12 cellular contexts compared by ENCODE assay signal in the genomic region with DNA sequence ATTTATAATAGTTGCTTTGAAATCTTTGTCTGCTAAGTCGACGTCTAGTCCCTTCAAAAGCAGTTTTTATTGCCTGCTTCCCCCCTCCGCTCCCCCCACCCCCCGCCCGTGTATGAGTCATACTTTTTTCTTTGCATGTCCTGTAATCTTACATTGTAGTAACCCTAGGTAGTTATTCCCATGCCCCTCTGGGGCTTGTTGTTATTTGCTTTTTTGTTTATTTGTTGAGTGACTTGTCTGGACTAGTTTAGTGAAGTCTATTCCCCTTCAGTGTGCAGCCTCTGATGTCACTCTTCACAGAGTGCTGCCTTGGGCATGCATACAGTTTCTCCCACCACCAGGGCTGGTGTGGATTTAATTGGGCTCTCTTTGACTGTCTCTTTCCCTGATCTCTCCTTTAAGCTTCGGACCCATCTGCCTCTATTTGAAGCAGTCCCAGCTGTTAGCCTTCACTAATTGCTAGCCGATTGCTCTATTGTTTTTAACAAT.
DNase-seq lines count a peak whose midpoint lies in the region; ATAC-seq, FAIRE-seq and TF ChIP-seq lines count a peak whose summit lies in the region.
"Had no signal": no experiment of that assay in that cellular context is flagged by ENCODE, and none has a peak within 500 bp of the region (broad histone marks: within the 10 kb centered on the region; RNA-seq: fewer than 3 reads in every experiment).

No MANE protein-coding gene starts in this region.

- FAIRE-seq in bronchial epithelial cell (lab: Jason Lieb, UNC) = no peak

- H3K9me3 ChIP-seq in HCT116 (ENCODE audit: control insufficient read depth in 1 of 2, insufficient read depth in 1 of 2, low read depth in 1 of 2, low read length in 2 of 2) = no peaks in the 10 kb centered on the region
- H3K9me3 ChIP-seq: body of pancreas, mucosa of descending colon had no signal

- peaks cover 8% of the 10 kb centered on the region for H3K9me3 Mint-ChIP-seq in nephron
- no peaks in the 10 kb centered on the region for H3K9me3 Mint-ChIP-seq in activated CD4-positive, alpha-beta T cell treated with anti-CD3 and anti-CD28 coated beads, Interleukin-2, amount 10 ng/mL, durations not matched to agents 24 days and 14 days
- H3K9me3 Mint-ChIP-seq: activated T-helper 17 cell treated with anti-CD3 and anti-CD28 coated beads, Interleukin-2, amount 50 U/mL, for 72 hours had no signal

- no peaks in the 10 kb centered on the region for H3K27me3 ChIP-seq in HCT116 (ENCODE audit: insufficient read depth, low read length)
- H3K27me3 ChIP-seq in bronchial epithelial cell (ENCODE audit: control insufficient read depth, insufficient read depth, low read length) = no peaks in the 10 kb centered on the region
- H3K27me3 ChIP-seq: body of pancreas had no signal

- H3K79me2 ChIP-seq in HCT116 (ENCODE audit: insufficient read depth, low read length) = no peaks in the 10 kb centered on the region

- no peaks in the 10 kb centered on the region for H4K20me1 ChIP-seq in HCT116 (ENCODE audit: insufficient read depth)

- RAD21 ChIA-PET in HCT116 (lab: Charles Lee; ENCODE audit: low non-redundant PET in 1 of 2, low total read pairs in 2 of 2, uncharacterized antibody in 2 of 2, unreplicated experiment in 2 of 2) = no interaction called here

- no peak overlapping the region for H2AFZ ChIP-seq in HCT116 (ENCODE audit: low read depth, low read length, poor library complexity, severe bottlenecking)

- POLR2A ChIA-PET in HCT116 (lab: Charles Lee) = no interaction called here

- no peak for TF ChIP-seq CTCF in HCT116 (IDR thresholded peaks at IDR 0.05 in 2 of 3, conservative IDR thresholded peaks at IDR 0.05 in 1 of 3; ENCODE audit: borderline replicate concordance in 1 of 3, insufficient read depth in 1 of 3, low read depth in 2 of 3, low read length in 2 of 3)
- no peak for TF ChIP-seq CTCF in bronchial epithelial cell (IDR thresholded peaks at IDR 0.05; ENCODE audit: insufficient read depth, low read length, severe bottlenecking)
- no peak for TF ChIP-seq CTCF in nephron (IDR thresholded peaks at IDR 0.05; ENCODE audit: unreplicated experiment in 3 of 3)

- DNase-seq in HCT116 (ENCODE audit: low read depth, low spot score) = no peak
- peak; percentile 38 for DNase-seq in NCI-H2227 (lab: John Stamatoyannopoulos, UW; ENCODE audit: unreplicated experiment)
- DNase-seq in bronchial epithelial cell (ENCODE audit: low read depth) = peak; percentile 30
- no peak for DNase-seq in activated CD4-positive, CD25-positive, alpha-beta regulatory T cell (lab: John Stamatoyannopoulos, UW)
- DNase-seq in activated CD4-positive, alpha-beta T cell treated with anti-CD3 and anti-CD28 coated beads, Interleukin-2, amount 10 ng/mL, durations not matched to agents 24 days and 14 days = no peak
- no peak for DNase-seq in C1 segment of cervical spinal cord (lab: John Stamatoyannopoulos, UW)
- DNase-seq: body of pancreas; CD8-positive, alpha-beta memory T cell; IMR-90; mucosa of descending colon had no signal

- H3K36me3 ChIP-seq in HCT116 (ENCODE audit: control insufficient read depth in 1 of 2, insufficient read depth in 2 of 2, low read length in 2 of 2) (no peaks in the 10 kb centered on the region), bronchial epithelial cell (ENCODE audit: control insufficient read depth, insufficient read depth, low read length) (no peaks in the 10 kb centered on the region)

- no peak overlapping the region for H3K4me2 ChIP-seq in HCT116 (ENCODE audit: low read length)

- CTCF ChIA-PET in HCT116 (lab: Charles Lee) = no interaction called here

- peaks cover 0 to 4% of the 10 kb centered on the region in 2 experiments; a peak in 1 of 4 replicates for H3K4me1 ChIP-seq in HCT116 (ENCODE audit: control insufficient read depth in 1 of 2, insufficient read depth in 2 of 2, low read length in 2 of 2)
- H3K4me1 ChIP-seq: body of pancreas had no signal

- no peak for TF ChIP-seq RAD21 in HCT116 (IDR thresholded peaks at IDR 0.05; ENCODE audit: low read depth)

- H3K36me3 Mint-ChIP-seq in nephron (ENCODE audit: low read depth) = no peaks in the 10 kb centered on the region
- H3K36me3 Mint-ChIP-seq in activated CD4-positive, alpha-beta T cell treated with anti-CD3 and anti-CD28 coated beads, Interleukin-2, amount 10 ng/mL, durations not matched to agents 24 days and 14 days (ENCODE audit: low read depth) = no peaks in the 10 kb centered on the region
- H3K36me3 Mint-ChIP-seq: CD8-positive, alpha-beta memory T cell had no signal

- ATAC-seq in HCT116 = peak; percentile 53; the same call in 1 of the 2 replicates
- ATAC-seq: activated T-helper 17 cell treated with anti-CD3 and anti-CD28 coated beads, Interleukin-2, amount 50 U/mL, for 72 hours; body of pancreas; mucosa of descending colon had no signal

- no peak overlapping the region for H3K9ac ChIP-seq in HCT116 (ENCODE audit: low read length)

- no peaks in the 10 kb centered on the region for H3K27me3 Mint-ChIP-seq in nephron (ENCODE audit: low read depth)
- H3K27me3 Mint-ChIP-seq in activated CD4-positive, alpha-beta T cell treated with anti-CD3 and anti-CD28 coated beads, Interleukin-2, amount 10 ng/mL, durations not matched to agents 24 days and 14 days = no peaks in the 10 kb centered on the region

- H3K4me3 Mint-ChIP-seq in nephron = no peak overlapping the region
- H3K4me3 Mint-ChIP-seq in activated CD4-positive, alpha-beta T cell treated with anti-CD3 and anti-CD28 coated beads, Interleukin-2, amount 10 ng/mL, durations not matched to agents 24 days and 14 days = no peak overlapping the region
- H3K4me3 Mint-ChIP-seq: activated T-helper 17 cell treated with anti-CD3 and anti-CD28 coated beads, Interleukin-2, amount 50 U/mL, for 72 hours had no signal

- no peaks in the 10 kb centered on the region for H3K9me2 ChIP-seq in HCT116 (ENCODE audit: insufficient read depth)

- H3K4me3 ChIP-seq in HCT116 (replicated peaks in 1 of 2; ENCODE audit: low read depth in 1 of 2, low read length in 2 of 2) (no peak overlapping the region), bronchial epithelial cell (ENCODE audit: low read depth, low read length) (no peak overlapping the region)
- H3K4me3 ChIP-seq: body of pancreas, mucosa of descending colon had no signal

- H3K4me1 Mint-ChIP-seq in nephron = peaks cover 4% of the 10 kb centered on the region
- no peaks in the 10 kb centered on the region for H3K4me1 Mint-ChIP-seq in activated CD4-positive, alpha-beta T cell treated with anti-CD3 and anti-CD28 coated beads, Interleukin-2, amount 10 ng/mL, durations not matched to agents 24 days and 14 days
- H3K4me1 Mint-ChIP-seq: activated T-helper 17 cell treated with anti-CD3 and anti-CD28 coated beads, Interleukin-2, amount 50 U/mL, for 72 hours; CD8-positive, alpha-beta memory T cell had no signal

- H3K27ac Mint-ChIP-seq in nephron = peak overlapping the region in 2 of 3 experiments; percentile 50 to 75
- H3K27ac Mint-ChIP-seq in activated CD4-positive, alpha-beta T cell treated with anti-CD3 and anti-CD28 coated beads, Interleukin-2, amount 10 ng/mL, durations not matched to agents 24 days and 14 days = no peak overlapping the region
- H3K27ac Mint-ChIP-seq: activated T-helper 17 cell treated with anti-CD3 and anti-CD28 coated beads, Interleukin-2, amount 50 U/mL, for 72 hours had no signal

- H3K27ac ChIP-seq in HCT116 (ENCODE audit: low read depth, low read length) = no peak overlapping the region
- H3K27ac ChIP-seq: body of pancreas had no signal

- no peak for TF ChIP-seq POLR2A in HCT116 (IDR thresholded peaks at IDR 0.05; ENCODE audit: borderline replicate concordance, extremely low read depth, insufficient read depth, insufficient read length)

- intact Hi-C loops in HCT116 (cut with micrococcal nuclease) = no loop called here
- intact Hi-C loops in activated CD4-positive, alpha-beta T cell treated with anti-CD3 and anti-CD28 coated beads, Interleukin-2, amount 10 ng/mL, durations not matched to agents 24 days and 14 days (cut with micrococcal nuclease) = no loop called here

- no TSS peak for BruUV-seq in HCT116 (replicated peaks; lab: Mats Ljungman, UMichigan)

TF ChIP-seq in HCT116, 20 proteins besides CTCF, POLR2A, EP300 and RAD21:
- TF ChIP-seq YY1 (IDR thresholded peaks at IDR 0.05; ENCODE audit: extremely low read depth, insufficient replicate concordance, low read depth, low read length) = no peak
- TF ChIP-seq CBX3 (IDR thresholded peaks at IDR 0.05; ENCODE audit: low read depth) = no peak
TF ChIP-seq in HCT116: peak in this region for 0.

Comparison
In these comparisons a context has a peak if more than half of its experiments do, and no peak if none do; other contexts are left out.
1. DNase-seq: peak in NCI-H2227 (single experiment) and bronchial epithelial cell (single experiment); none in HCT116 (single experiment), activated CD4-positive, CD25-positive, alpha-beta regulatory T cell (0 of 4), activated CD4-positive, alpha-beta T cell treated with anti-CD3 and anti-CD28 coated beads, Interleukin-2, amount 10 ng/mL, durations not matched to agents 24 days and 14 days (single experiment) and C1 segment of cervical spinal cord (0 of 14).